ENCODE assay signal across 27 cellular contexts in the genomic region with DNA sequence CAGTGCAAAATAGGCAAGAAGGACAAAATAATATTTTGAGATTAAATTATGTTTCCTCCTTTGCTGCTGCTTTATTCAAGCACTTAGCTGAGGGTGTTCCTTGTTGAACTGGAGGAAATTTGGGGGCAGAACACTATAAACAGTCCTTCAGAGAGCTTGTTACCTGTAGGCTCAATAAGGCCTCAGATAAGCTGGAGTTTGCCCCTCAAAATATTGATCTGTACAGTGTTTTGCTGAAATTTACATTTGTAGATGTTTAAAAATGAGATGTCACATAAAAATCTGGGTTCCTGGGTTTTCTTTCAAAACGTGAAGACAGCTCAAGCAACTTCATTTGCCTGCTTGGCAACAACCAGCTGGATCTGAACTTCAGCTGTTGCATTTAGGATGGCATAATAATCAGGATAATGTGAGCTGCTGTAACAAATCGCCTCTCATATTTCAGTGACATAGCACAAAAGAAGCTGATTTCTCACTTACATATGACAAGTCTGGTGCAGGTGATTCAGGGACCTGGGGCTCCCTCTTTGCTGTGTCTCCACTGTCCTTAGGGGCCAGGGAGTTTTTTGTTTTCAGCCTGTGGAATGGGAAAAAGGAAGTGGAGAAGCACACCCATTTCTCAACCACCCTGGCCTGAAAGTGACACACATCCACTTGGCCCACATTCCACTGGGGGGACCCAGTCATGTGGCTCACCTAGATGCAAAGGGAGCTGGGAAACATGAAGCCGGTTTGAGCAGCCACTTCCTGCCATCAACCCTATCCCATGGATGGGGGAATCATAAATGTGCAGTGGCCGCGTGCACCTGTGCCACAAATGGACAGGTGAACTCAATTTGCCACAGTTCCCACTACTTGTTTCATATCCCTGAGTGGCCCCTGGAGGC. TPM values are rescaled to one million over a fixed set of nuclear protein-coding genes. Genes with fewer than 3 reads are reported as not detected.
DNase-seq lines count a peak whose midpoint lies in the region; ATAC-seq, FAIRE-seq and TF ChIP-seq lines count a peak whose summit lies in the region.
"Had no signal": no experiment of that assay in that cellular context is flagged by ENCODE, and none has a peak within 500 bp of the region (broad histone marks: within the 10 kb centered on the region; RNA-seq: fewer than 3 reads in every experiment).

No MANE protein-coding gene starts in this region.

- H3K4me3 Mint-ChIP-seq in activated CD4-positive, alpha-beta T cell treated with anti-CD3 and anti-CD28 coated beads, Interleukin-2, amount 10 ng/mL, durations not matched to agents 24 days and 14 days: no peak overlapping the region

- H3K27ac ChIP-seq in RWPE1: peak overlapping the region; percentile 47
- H3K27ac ChIP-seq: colonic mucosa, foreskin keratinocyte, HL-60, ovary, thoracic aorta had no signal

- POLR2A ChIA-PET in RWPE1 (lab: Yijun Ruan, JAX; ENCODE audit: low non-redundant PET): no interaction called here

- H3K36me3 Mint-ChIP-seq in activated CD4-positive, alpha-beta T cell treated with anti-CD3 and anti-CD28 coated beads, Interleukin-2, amount 10 ng/mL, durations not matched to agents 24 days and 14 days (ENCODE audit: low read depth): peaks cover 7% of the 10 kb centered on the region

- H3K27me3 Mint-ChIP-seq in activated CD4-positive, alpha-beta T cell treated with anti-CD3 and anti-CD28 coated beads, Interleukin-2, amount 10 ng/mL, durations not matched to agents 24 days and 14 days: no peaks in the 10 kb centered on the region

- ATAC-seq in GM21528 (IDR thresholded peaks at IDR 0.05; ENCODE audit: low FRiP score, unreplicated experiment): no peak
- ATAC-seq: foreskin keratinocyte; left lobe of liver; naive thymus-derived CD4-positive, alpha-beta T cell had no signal

- DNase-seq in activated CD4-positive, alpha-beta T cell treated with anti-CD3 and anti-CD28 coated beads, Interleukin-2, amount 10 ng/mL, durations not matched to agents 24 days and 14 days: no peak
- no peak for DNase-seq in activated CD4-positive, alpha-beta T cell treated with anti-CD3 and anti-CD28 coated beads, Interleukin-2, amount 50 U/mL, for 48 hours
- DNase-seq in GM12891 (ENCODE audit: insufficient read length, low spot score) (no peak), RWPE1 (ENCODE audit: low spot score) (no peak), kidney tubule cell (ENCODE audit: low spot score) (peak; percentile 43), NCI-H1092 (lab: John Stamatoyannopoulos, UW) (no peak), COLO668 (lab: John Stamatoyannopoulos, UW; ENCODE audit: unreplicated experiment) (no peak)
- DNase-seq: activated effector memory CD4-positive, alpha-beta T cell treated with Interleukin-2 at 50 U/mL for 16 hours; amniotic stem cell; BE2C; Calu3; colonic mucosa; effector memory CD4-positive, alpha-beta T cell; EL; foreskin keratinocyte; HCEC 1CT; naive thymus-derived CD4-positive, alpha-beta T cell; NCI-H1436 treated with DMSO at 0.1 percent for 48 hours; NCI-H526 treated with DMSO at 0.1 percent for 48 hours; ovary; stimulated activated CD4-positive, alpha-beta T cell treated with anti-CD3 and anti-CD28 coated beads, Interleukin-4, amount 100 ng/mL, for 4 hours; stimulated activated naive CD4-positive, alpha-beta T cell; T-helper 9 cell had no signal

- H3K4me1 Mint-ChIP-seq in activated CD4-positive, alpha-beta T cell treated with anti-CD3 and anti-CD28 coated beads, Interleukin-2, amount 10 ng/mL, durations not matched to agents 24 days and 14 days: peaks cover 30% of the 10 kb centered on the region

- FAIRE-seq in GM12891 (lab: Jason Lieb, UNC): no peak

- TF ChIP-seq POLR2A in GM12891 (IDR thresholded peaks at IDR 0.05; ENCODE audit: low read depth, low read length): no peak

- TF ChIP-seq CTCF in RWPE1 (conservative IDR thresholded peaks at IDR 0.05; ENCODE audit: low read depth): no peak

- intact Hi-C loops in activated CD4-positive, alpha-beta T cell treated with anti-CD3 and anti-CD28 coated beads, Interleukin-2, amount 10 ng/mL, durations not matched to agents 24 days and 14 days (cut with micrococcal nuclease): loop anchor here (5.0 to 10.0 kb wide), 3 partner anchors 262 to 1117 kb away; partner anchors contain the start of genes GNAQ and VPS13A

- no peaks in the 10 kb centered on the region for H3K9me3 Mint-ChIP-seq in activated CD4-positive, alpha-beta T cell treated with anti-CD3 and anti-CD28 coated beads, Interleukin-2, amount 10 ng/mL, durations not matched to agents 24 days and 14 days

- H3K27ac Mint-ChIP-seq in activated CD4-positive, alpha-beta T cell treated with anti-CD3 and anti-CD28 coated beads, Interleukin-2, amount 10 ng/mL, durations not matched to agents 24 days and 14 days: peak overlapping the region; percentile 25

- CTCF ChIA-PET in RWPE1 (lab: Yijun Ruan, JAX): no interaction called here

TF ChIP-seq in GM12891, 5 proteins besides CTCF, POLR2A, EP300 and RAD21:
- TF ChIP-seq POLR2AphosphoS5 (IDR thresholded peaks at IDR 0.05; ENCODE audit: low read depth, low read length) (no peak), SPI1 (IDR thresholded peaks at IDR 0.05; ENCODE audit: low read depth, low read length) (0 out of 2 replicates have a peak, but pooled peaks have one; percentile 7)
TF ChIP-seq in GM12891: peak in this region for 1.

RNA-seq across cellular contexts. Expression of gene PSAT1, which starts 2.4 kb away (rescaled TPM):
- total RNA-seq in activated CD4-positive, alpha-beta T cell treated with anti-CD3 and anti-CD28 coated beads, Interleukin-2, amount 10 ng/mL, durations not matched to agents 24 days and 14 days: 88.5 and 91.3 TPM in 2 replicates
- 11.0 TPM for polyA plus RNA-seq in GM12891 (2012; ENCODE audit: low read depth, missing spikeins)

RNA-seq across cellular contexts. Expression of gene CEP78, which starts 58.7 kb away (rescaled TPM):
- total RNA-seq in activated CD4-positive, alpha-beta T cell treated with anti-CD3 and anti-CD28 coated beads, Interleukin-2, amount 10 ng/mL, durations not matched to agents 24 days and 14 days: 34.5 and 39.1 TPM in 2 replicates
- polyA plus RNA-seq in GM12891 (2012; ENCODE audit: low read depth, missing spikeins): 8.5 TPM
